Comparison of ENCODE assay signal across 22 cellular contexts in the genomic region with DNA sequence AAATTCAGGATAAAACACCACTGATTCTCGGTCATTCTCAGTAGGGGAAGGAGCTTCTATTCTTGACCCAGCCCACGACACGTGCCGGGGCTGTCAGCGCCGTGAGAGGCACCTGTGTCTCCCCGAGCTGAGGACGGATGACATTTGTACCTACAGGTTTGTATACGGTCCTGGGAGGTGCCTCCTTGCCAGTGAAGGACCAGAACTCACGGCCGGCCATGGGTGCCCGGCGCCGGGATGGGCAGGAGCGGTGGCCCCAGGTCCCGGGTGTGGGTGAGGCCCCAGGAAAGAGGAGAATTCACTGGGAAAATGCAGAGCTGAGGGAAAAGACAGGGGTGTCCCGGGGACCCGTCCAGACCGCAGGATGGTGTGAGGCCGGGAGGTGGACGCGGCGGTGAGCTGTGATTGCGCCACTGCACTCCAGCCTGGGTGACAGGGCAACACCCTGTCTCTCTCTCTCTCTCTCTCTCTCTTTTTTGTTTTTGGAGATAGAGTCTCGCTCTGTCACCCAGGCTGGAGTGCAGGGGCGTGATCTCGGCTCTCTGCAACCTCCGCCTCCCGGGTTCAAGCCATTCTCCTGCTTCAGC.
"Had no signal": no experiment of that assay in that cellular context is flagged by ENCODE, and none has a peak within 500 bp of the region (broad histone marks: within the 10 kb centered on the region; RNA-seq: fewer than 3 reads in every experiment).

No MANE protein-coding gene starts in this region.

- H3K4me1 Mint-ChIP-seq: activated naive CD4-positive, alpha-beta T cell treated with anti-CD3 and anti-CD28 coated beads, Interleukin-2, amount 50 U/mL, for 24 hours; T-helper 17 cell had no signal

- H3K27me3 ChIP-seq: hepatocyte had no signal

- H3K4me1 ChIP-seq: left ventricle myocardium inferior had no signal

- H3K36me3 Mint-ChIP-seq: brain had no signal

- H3K27ac Mint-ChIP-seq: memory B cell, T-helper 17 cell had no signal

- H3K4me3 Mint-ChIP-seq: brain, memory B cell, T-helper 17 cell had no signal

- DNase-seq: activated CD4-positive, alpha-beta T cell treated with anti-CD3 and anti-CD28 coated beads for 4 hours; activated CD4-positive, alpha-beta T cell treated with anti-CD3 and anti-CD28 coated beads, Interleukin-2, amount 50 U/mL, for 48 hours; activated CD4-positive, CD25-positive, alpha-beta regulatory T cell; activated T-cell treated with anti-CD3 and anti-CD28 coated beads, Interleukin-2, amount 50 U/mL, for 48 hours; anterior cingulate cortex; caudate nucleus; dermis blood vessel endothelial cell; effector CD8-positive, alpha-beta T cell; glutamatergic neuron; left ventricle myocardium inferior; retina; stimulated activated CD4-positive, alpha-beta T cell treated with anti-CD3 and anti-CD28 coated beads, Interleukin-12 subunit alpha, Interleukin-12 subunit beta, amount 100 ng/mL, for 4 hours; stimulated activated CD4-positive, alpha-beta T cell treated with anti-CD3 and anti-CD28 coated beads, Interleukin-4, amount 100 ng/mL, for 4 hours; substantia nigra; T-helper 17 cell; tibial artery had no signal

- H3K79me2 ChIP-seq: hepatocyte had no signal

- H3K4me2 ChIP-seq: hepatocyte had no signal

- ATAC-seq: esophagus mucosa, T-helper 17 cell had no signal

- H3K27ac ChIP-seq: hepatocyte, left ventricle myocardium inferior, tibial artery had no signal

- H3K36me3 ChIP-seq: left ventricle myocardium inferior, tibial artery had no signal

- H3K9me3 Mint-ChIP-seq: activated naive CD4-positive, alpha-beta T cell treated with anti-CD3 and anti-CD28 coated beads, Interleukin-2, amount 50 U/mL, for 24 hours had no signal

- H3K9me3 ChIP-seq: left ventricle myocardium inferior, tibial artery had no signal

- H3K4me3 ChIP-seq: hepatocyte, left ventricle myocardium inferior, tibial artery had no signal

- H2AFZ ChIP-seq: hepatocyte had no signal

- FAIRE-seq: frontal cortex had no signal

- H3K27me3 Mint-ChIP-seq: activated naive CD4-positive, alpha-beta T cell treated with anti-CD3 and anti-CD28 coated beads, Interleukin-2, amount 50 U/mL, for 24 hours had no signal
